ENCODE assay signal across 30 cellular contexts in genomic region chr13:74870865-74871264, GRCh38.
DNase-seq lines count a peak whose midpoint lies in the region; ATAC-seq and TF ChIP-seq lines count a peak whose summit lies in the region.
"Had no signal": no experiment of that assay in that cellular context is flagged by ENCODE, and none has a peak within 500 bp of the region (broad histone marks: within the 10 kb centered on the region; RNA-seq: fewer than 3 reads in every experiment).

No MANE protein-coding gene starts in this region.

- no peaks in the 10 kb centered on the region for H3K27me3 Mint-ChIP-seq in mesothelial cell of epicardium (ENCODE audit: low read depth)
- H3K27me3 Mint-ChIP-seq: activated CD4-positive, alpha-beta memory T cell treated with anti-CD3 and anti-CD28 coated beads, Interleukin-2, amount 10 ng/mL, durations not matched to agents 7 days and 5 days had no signal

- ATAC-seq in HG03196 (IDR thresholded peaks at IDR 0.05; ENCODE audit: unreplicated experiment) (no peak), GM18517 (IDR thresholded peaks at IDR 0.05; ENCODE audit: unreplicated experiment) (no peak), GM19351 (IDR thresholded peaks at IDR 0.05; ENCODE audit: unreplicated experiment) (no peak)
- ATAC-seq: activated CD4-positive, CD25-positive, alpha-beta regulatory T cell treated with anti-CD3 and anti-CD28 coated beads, Interleukin-2, amount 50 U/mL, for 24 hours; esophagus mucosa; left ventricle myocardium superior; naive thymus-derived CD8-positive, alpha-beta T cell had no signal

- H3K4me3 Mint-ChIP-seq in mesothelial cell of epicardium = no peak overlapping the region
- H3K4me3 Mint-ChIP-seq: activated CD4-positive, alpha-beta memory T cell treated with anti-CD3 and anti-CD28 coated beads, Interleukin-2, amount 10 ng/mL, durations not matched to agents 7 days and 5 days; naive thymus-derived CD8-positive, alpha-beta T cell had no signal

- H3K4me3 ChIP-seq in AG09309 (ENCODE audit: control insufficient read depth, low read depth, low read length) = no peak overlapping the region
- H3K4me3 ChIP-seq in LNCaP clone FGC (ENCODE audit: low read depth, low read length) = no peak overlapping the region
- H3K4me3 ChIP-seq: BLaER1 treated with 17β-estradiol and CSF1 and Interleukin-3, amounts not matched to agents 10 nM and 100 nM; SJCRH30; transverse colon had no signal

- peaks cover 3% of the 10 kb centered on the region for H3K36me3 Mint-ChIP-seq in mesothelial cell of epicardium

- peaks cover 40% of the 10 kb centered on the region for H3K9me3 Mint-ChIP-seq in mesothelial cell of epicardium

- H3K27ac Mint-ChIP-seq in mesothelial cell of epicardium = peak overlapping the region; percentile 41
- H3K27ac Mint-ChIP-seq: activated CD4-positive, alpha-beta memory T cell treated with anti-CD3 and anti-CD28 coated beads, Interleukin-2, amount 10 ng/mL, durations not matched to agents 7 days and 5 days; naive thymus-derived CD8-positive, alpha-beta T cell had no signal

- peak; percentile 18 for DNase-seq in AG09309 (ENCODE audit: low read depth)
- peak; percentile 46 for DNase-seq in LNCaP clone FGC (ENCODE audit: low read depth)
- DNase-seq in dermis blood vessel endothelial cell = peak; percentile 15
- no peak for DNase-seq in mesothelial cell of epicardium (ENCODE audit: low spot score in 2 of 2, unreplicated experiment in 2 of 2)
- DNase-seq in activated CD4-positive, alpha-beta T cell treated with anti-CD3 and anti-CD28 coated beads for 48 hours = no peak
- DNase-seq: activated CD4-positive, alpha-beta memory T cell treated with anti-CD3 and anti-CD28 coated beads, Interleukin-2, amount 10 ng/mL, durations not matched to agents 7 days and 5 days; activated CD8-positive, alpha-beta memory T cell treated with anti-CD3 and anti-CD28 coated beads, Interleukin-2, amount 50 U/mL, for 48 hours; activated naive CD4-positive, alpha-beta T cell treated with anti-CD3 and anti-CD28 coated beads, Interleukin-2, amount 50 U/mL, for 16 hours; amygdala; COR-L47; DMS53; effector CD8-positive, alpha-beta T cell; GF-D8; hypothalamus; left ventricle myocardium superior; naive thymus-derived CD8-positive, alpha-beta T cell; NCI-H1105 treated with DMSO at 0.1 percent for 48 hours; NCI-H2029 treated with DMSO at 0.1 percent for 48 hours; NCI-H2227 treated with DMSO at 0.1 percent for 48 hours; NCI-H69; retina; SJCRH30; stimulated activated CD4-positive, alpha-beta T cell treated with anti-CD3 and anti-CD28 coated beads, Interleukin-2, amount 100 ng/mL, for 48 hours; transverse colon had no signal

- H3K4me1 Mint-ChIP-seq in mesothelial cell of epicardium = peaks cover 9% of the 10 kb centered on the region
- H3K4me1 Mint-ChIP-seq: activated CD4-positive, alpha-beta memory T cell treated with anti-CD3 and anti-CD28 coated beads, Interleukin-2, amount 10 ng/mL, durations not matched to agents 7 days and 5 days; naive thymus-derived CD8-positive, alpha-beta T cell had no signal

- TF ChIP-seq CTCF in AG09309 (IDR thresholded peaks at IDR 0.05; ENCODE audit: control insufficient read depth, insufficient read depth, low read depth, low read length, missing control alignments) = no peak
- TF ChIP-seq CTCF in LNCaP clone FGC (IDR thresholded peaks at IDR 0.05; ENCODE audit: control insufficient read depth, extremely low read depth, insufficient read depth) = no peak
- TF ChIP-seq CTCF in mesothelial cell of epicardium (IDR thresholded peaks at IDR 0.05; ENCODE audit: unreplicated experiment) = no peak

Comparison
In these comparisons a context has a peak if more than half of its experiments do, and no peak if none do; other contexts are left out.
1. DNase-seq: peak in AG09309 (single experiment), LNCaP clone FGC (single experiment) and dermis blood vessel endothelial cell (single experiment); none in mesothelial cell of epicardium (0 of 2) and activated CD4-positive, alpha-beta T cell treated with anti-CD3 and anti-CD28 coated beads for 48 hours (single experiment).